ENCODE assay signal across 15 cellular contexts in genomic region chr5:78912085-78912771, GRCh38.
A peak's percentile ranks its signal among the peaks of the same experiment; 100 is the strongest.
DNase-seq lines count a peak whose midpoint lies in the region; ATAC-seq and TF ChIP-seq lines count a peak whose summit lies in the region.
"Had no signal": no experiment of that assay in that cellular context is flagged by ENCODE, and none has a peak within 500 bp of the region (broad histone marks: within the 10 kb centered on the region; RNA-seq: fewer than 3 reads in every experiment).

No MANE protein-coding gene starts in this region.

- H3K4me1 ChIP-seq in right atrium auricular region (peaks cover 0 to 27% of the 10 kb centered on the region in 2 donors), OCI-LY1 (ENCODE audit: insufficient read depth, low read length, severe bottlenecking) (peaks cover 43% of the 10 kb centered on the region), vagina (peaks cover 24% of the 10 kb centered on the region)
- H3K4me1 ChIP-seq: A549 had no signal

- TF ChIP-seq CTCF in right atrium auricular region (IDR thresholded peaks at IDR 0.05) (no peak), OCI-LY1 (IDR thresholded peaks at IDR 0.05; ENCODE audit: low read length) (no peak), fibroblast of pulmonary artery (IDR thresholded peaks at IDR 0.05; ENCODE audit: low read length, missing control alignments) (no peak), vagina (IDR thresholded peaks at IDR 0.05) (no peak)

- H3K9me3 ChIP-seq in right atrium auricular region (no peaks in the 10 kb centered on the region), OCI-LY1 (ENCODE audit: low read length) (no peaks in the 10 kb centered on the region), vagina (no peaks in the 10 kb centered on the region)
- H3K9me3 ChIP-seq: A549, lower lobe of right lung, ovary, upper lobe of left lung had no signal

- ATAC-seq in Right ventricle myocardium inferior (peak; percentile 14), HG03095 (IDR thresholded peaks at IDR 0.05; ENCODE audit: unreplicated experiment) (no peak), HG02623 (IDR thresholded peaks at IDR 0.05; ENCODE audit: unreplicated experiment) (no peak)
- ATAC-seq: A549, lower lobe of right lung had no signal

- H3K4me3 ChIP-seq in right atrium auricular region (no peak overlapping the region), OCI-LY1 (ENCODE audit: low read depth, low read length, poor library complexity, severe bottlenecking) (no peak overlapping the region), fibroblast of pulmonary artery (replicated peaks; ENCODE audit: low read depth, low read length) (no peak overlapping the region), vagina (no peak overlapping the region)
- H3K4me3 ChIP-seq: A549, dorsolateral prefrontal cortex, lower lobe of right lung, ovary, upper lobe of left lung had no signal

- TF ChIP-seq POLR2A in vagina (IDR thresholded peaks at IDR 0.05), result no peak

- H3K9ac ChIP-seq in OCI-LY1 (ENCODE audit: low read length), result no peak overlapping the region; the same call in 1 of the 2 replicates

- no peaks in the 10 kb centered on the region for H3K27me3 ChIP-seq in right atrium auricular region
- H3K27me3 ChIP-seq in OCI-LY1 (ENCODE audit: insufficient read depth, low read length), result no peaks in the 10 kb centered on the region
- no peaks in the 10 kb centered on the region for H3K27me3 ChIP-seq in vagina
- H3K27me3 ChIP-seq: dorsolateral prefrontal cortex, ovary, upper lobe of left lung had no signal

- intact Hi-C loops in Right ventricle myocardium inferior (cut with DNase I) (no loop called here), vagina (cut with DNase I) (no loop called here)

- H3K27ac ChIP-seq in right atrium auricular region (no peak overlapping the region), OCI-LY1 (ENCODE audit: low read depth, low read length, poor library complexity, severe bottlenecking) (peak overlapping the region; percentile 30), vagina (peak overlapping the region; percentile 20)
- H3K27ac ChIP-seq: A549, dorsolateral prefrontal cortex, lower lobe of right lung, ovary, upper lobe of left lung had no signal

- H3K4me2 ChIP-seq in OCI-LY1 (ENCODE audit: low read length), result no peak overlapping the region
- H3K4me2 ChIP-seq: A549 had no signal

- DNase-seq in Right ventricle myocardium inferior (ENCODE audit: missing footprints) (no peak), right atrium auricular region (ENCODE audit: low spot score) (no peak), fibroblast of pulmonary artery (ENCODE audit: low read depth) (peak; percentile 35), vagina (ENCODE audit: extremely low spot score in 2 of 2) (no peak), HUDEP-2 (lab: John Stamatoyannopoulos, UW; ENCODE audit: unreplicated experiment in 76 of 76) (no peak)
- DNase-seq: Calu3, HFFc6, lower lobe of right lung, ovary had no signal

- H2AFZ ChIP-seq in OCI-LY1 (ENCODE audit: low read length), result peak overlapping the region; percentile 42; the same call in 1 of the 2 replicates

- no peaks in the 10 kb centered on the region for H3K9me2 ChIP-seq in OCI-LY1 (ENCODE audit: low read depth, low read length)

- H3K36me3 ChIP-seq in right atrium auricular region, result no peaks in the 10 kb centered on the region
- H3K36me3 ChIP-seq in OCI-LY1 (ENCODE audit: insufficient read depth, low read length), result no peaks in the 10 kb centered on the region
- H3K36me3 ChIP-seq in vagina, result no peaks in the 10 kb centered on the region
- H3K36me3 ChIP-seq: lower lobe of right lung, ovary, upper lobe of left lung had no signal

- no peaks in the 10 kb centered on the region for H3F3A ChIP-seq in OCI-LY1 (ENCODE audit: insufficient read depth, low read length)

- no peaks in the 10 kb centered on the region for H4K20me1 ChIP-seq in OCI-LY1 (ENCODE audit: insufficient read depth, low read length)

- no peaks in the 10 kb centered on the region for H3K79me2 ChIP-seq in OCI-LY1 (ENCODE audit: insufficient read depth, low read length)

Comparison
In these comparisons a context has a peak if more than half of its experiments do, and no peak if none do; other contexts are left out.
1. H3K27ac ChIP-seq: peak in OCI-LY1 (single experiment) and vagina (single experiment); none in right atrium auricular region (0 of 2).